Comparison of ENCODE assay signal across 8 cellular contexts in genomic region chr12:6604254-6605029, GRCh38. TPM values are rescaled to one million over a fixed set of nuclear protein-coding genes. Genes with fewer than 3 reads are reported as not detected.
DNase-seq lines count a peak whose midpoint lies in the region; ATAC-seq and TF ChIP-seq lines count a peak whose summit lies in the region.

No MANE protein-coding gene starts in this region.

- BruUV-seq in PC-9 (replicated peaks; lab: Mats Ljungman, UMichigan) = no TSS peak

- POLR2A ChIA-PET in PC-9 (lab: Charles Lee; ENCODE audit: unreplicated experiment) = no interaction called here

- CTCF ChIA-PET in PC-9 (lab: Charles Lee) = no interaction called here

- H3K9me2 ChIP-seq in PC-9 (ENCODE audit: insufficient read depth) = no peaks in the 10 kb centered on the region

- peaks cover 46% of the 10 kb centered on the region for H3K36me3 ChIP-seq in PC-9 (ENCODE audit: low read depth)
- H3K36me3 ChIP-seq in esophagus muscularis mucosa = peaks cover 29 to 36% (median 32%) of the 10 kb centered on the region in 4 donors
- H3K36me3 ChIP-seq in psoas muscle (ENCODE audit: insufficient read depth in 1 of 2, low read depth in 1 of 2) = peaks cover 10 to 47% of the 10 kb centered on the region in 2 donors

- H2AFZ ChIP-seq in PC-9 = no peak overlapping the region

- peak overlapping the region; percentile 88 for H3K4me3 ChIP-seq in PC-9
- peak overlapping the region; percentile 83 to 98 (median 95) for H3K4me3 ChIP-seq in esophagus muscularis mucosa
- H3K4me3 ChIP-seq in psoas muscle = peak overlapping the region; percentile 93

- 74% methylated on average over 6 of the region's 6 CpGs for WGBS in esophagus muscularis mucosa
- 52 to 73% (median 66%) methylated on average over 6 of the region's 6 CpGs for WGBS in psoas muscle, 3 donors

- peaks cover 32% of the 10 kb centered on the region for H3K4me1 ChIP-seq in PC-9 (replicated peaks; ENCODE audit: insufficient read depth)
- H3K4me1 ChIP-seq in esophagus muscularis mucosa = peaks cover 42 to 59% (median 55%) of the 10 kb centered on the region in 4 donors
- peaks cover 37% of the 10 kb centered on the region for H3K4me1 ChIP-seq in psoas muscle

- TF ChIP-seq POLR2A in esophagus muscularis mucosa (IDR thresholded peaks at IDR 0.05; ENCODE audit: low read depth) = no peak

- peak; percentile 23 for DNase-seq in G401 (ENCODE audit: low spot score)
- DNase-seq in PC-9 = no peak
- DNase-seq in esophagus muscularis mucosa (ENCODE audit: extremely low spot score) = no peak
- DNase-seq in psoas muscle = peak in 1 of 2 donors; percentile 53
- no peak for DNase-seq in epidermal melanocyte (ENCODE audit: insufficient read length, low spot score)
- DNase-seq in GM13976 (ENCODE audit: low spot score) = no peak

- intact Hi-C loops in PC-9 (cut with micrococcal nuclease; ENCODE audit: unreplicated experiment) (no loop called here), esophagus muscularis mucosa (cut with DNase I) (loop anchor here (5.0 kb wide), 1 partner anchor 37 kb away; the partner anchor contains the start of gene NOP2), psoas muscle (cut with DNase I) (loop anchor here in 1 of 2 donors (5.0 kb wide), 1 partner anchor 37 kb away; the partner anchor contains the start of gene NOP2)

- no peak for TF ChIP-seq EP300 in esophagus muscularis mucosa (IDR thresholded peaks at IDR 0.05)

- TF ChIP-seq CTCF in PC-9 (conservative IDR thresholded peaks at IDR 0.05) = no peak
- no peak for TF ChIP-seq CTCF in esophagus muscularis mucosa (IDR thresholded peaks at IDR 0.05)
- TF ChIP-seq CTCF in psoas muscle (IDR thresholded peaks at IDR 0.05) = no peak
- no peak for TF ChIP-seq CTCF in GM13976 (IDR thresholded peaks at IDR 0.05; ENCODE audit: borderline replicate concordance, control extremely low read depth, extremely low read depth, insufficient read depth, missing control alignments)

- peaks cover 54% of the 10 kb centered on the region for H4K20me1 ChIP-seq in PC-9 (ENCODE audit: insufficient read depth)

- H3K4me2 ChIP-seq in PC-9 = peak overlapping the region; percentile 94

- no peaks in the 10 kb centered on the region for H3K27me3 ChIP-seq in PC-9 (ENCODE audit: insufficient read depth, low read depth)
- no peaks in the 10 kb centered on the region for H3K27me3 ChIP-seq in esophagus muscularis mucosa
- no peaks in the 10 kb centered on the region for H3K27me3 ChIP-seq in psoas muscle (ENCODE audit: insufficient read depth in 3 of 3, low read length in 2 of 3)

- no peak overlapping the region for H3K27ac ChIP-seq in PC-9
- H3K27ac ChIP-seq in esophagus muscularis mucosa (replicated peaks in 1 of 4) = peak overlapping the region; percentile 95 to 99 (median 99)
- H3K27ac ChIP-seq in psoas muscle = peak overlapping the region; percentile 94

- H3K9me3 ChIP-seq in PC-9 (ENCODE audit: insufficient read depth, low read depth) = no peaks in the 10 kb centered on the region
- no peaks in the 10 kb centered on the region for H3K9me3 ChIP-seq in esophagus muscularis mucosa
- H3K9me3 ChIP-seq in psoas muscle = no peaks in the 10 kb centered on the region

- peaks cover 39% of the 10 kb centered on the region for H3F3A ChIP-seq in PC-9 (ENCODE audit: insufficient read depth, low read depth)

- in situ Hi-C loops in G401 (cut with HindIII; ENCODE audit: low sequenced_read_pairs) (no loop called here), GM13976 (cut with MboI; ENCODE audit: low sequenced_read_pairs, unreplicated experiment) (no loop called here)

- ATAC-seq in psoas muscle (no peak), HG03457 (IDR thresholded peaks at IDR 0.05; ENCODE audit: unreplicated experiment) (no peak)
- ATAC-seq in activated CD4-positive, CD25-positive, alpha-beta regulatory T cell treated with anti-CD3 and anti-CD28 coated beads, Interleukin-2, amount 50 U/mL, for 24 hours = no peak

- H3K79me2 ChIP-seq in PC-9 (ENCODE audit: low read depth) = peaks cover 57% of the 10 kb centered on the region

RNA-seq across cellular contexts. Expression of gene CHD4, which starts 2.7 kb away (rescaled TPM):
- total RNA-seq in G401 (2014; rRNA removed; shearing (Covaris generic)) = 374 and 375 TPM in 2 replicates
- total RNA-seq in PC-9 (2021) = 359 and 373 TPM in 2 replicates
- total RNA-seq in esophagus muscularis mucosa = 100 to 1,000 TPM; 189 to 226 (median 218) TPM
- total RNA-seq in psoas muscle = 100 to 1,000 TPM in 2 of 4 donors, 10 to 100 TPM in 2; 94.5 to 152 (median 112) TPM
- 10 to 100 TPM; 62.5 to 90.0 (median 78.5) TPM for polyA plus RNA-seq in psoas muscle

RNA-seq across cellular contexts. Expression of gene LPAR5, which starts 31.3 kb away (rescaled TPM):
- total RNA-seq in G401 (2014; rRNA removed; shearing (Covaris generic)) = 0.03 TPM in 1 of 2 replicates, not detected in the other
- total RNA-seq in PC-9 (2021) = 14.2 and 14.8 TPM in 2 replicates
- 1 to 10 TPM; 1.7 to 2.5 (median 1.8) TPM for total RNA-seq in esophagus muscularis mucosa
- under 1 TPM; 0.30 to 0.60 (median 0.39) TPM for total RNA-seq in psoas muscle
- polyA plus RNA-seq in psoas muscle = under 1 TPM; 0.04 to 0.20 (median 0.05) TPM

RNA-seq across cellular contexts. Expression of gene NOP2, which starts 36.4 kb away (rescaled TPM):
- 45.5 and 70.7 TPM in 2 replicates for total RNA-seq in G401 (2014; rRNA removed; shearing (Covaris generic))
- total RNA-seq in PC-9 (2021) (97.5 and 101 TPM in 2 replicates), esophagus muscularis mucosa (10 to 100 TPM; 17.9 to 32.3 (median 19.5) TPM), psoas muscle (10 to 100 TPM; 29.8 to 62.2 (median 52.9) TPM)
- polyA plus RNA-seq in psoas muscle = 10 to 100 TPM; 44.1 to 67.0 (median 66.4) TPM

RNA-seq across cellular contexts. Expression of gene ACRBP, which starts 42.8 kb away (rescaled TPM):
- total RNA-seq in G401 (2014; rRNA removed; shearing (Covaris generic)) = not detected in 2 replicates
- total RNA-seq in PC-9 (2021) (4.2 and 6.1 TPM in 2 replicates), esophagus muscularis mucosa (1 to 10 TPM in 3 of 4 donors, under 1 TPM in 1; 0.97 to 6.2 (median 2.6) TPM), psoas muscle (under 1 TPM; 0.44 to 0.99 (median 0.86) TPM)
- under 1 TPM in 2 of 3 donors, not detected in 1; 0.29 to 0.82 TPM for polyA plus RNA-seq in psoas muscle

RNA-seq across cellular contexts. Expression of gene IFFO1, which starts 48.6 kb away (rescaled TPM):
- 11.7 and 13.2 TPM in 2 replicates for total RNA-seq in G401 (2014; rRNA removed; shearing (Covaris generic))
- 0.65 and 0.70 TPM in 2 replicates for total RNA-seq in PC-9 (2021)
- total RNA-seq in esophagus muscularis mucosa = 10 to 100 TPM; 12.1 to 26.2 (median 20.8) TPM
- 10 to 100 TPM; 12.6 to 26.3 (median 18.0) TPM for total RNA-seq in psoas muscle
- polyA plus RNA-seq in psoas muscle = 1 to 10 TPM; 6.7 to 8.9 (median 8.3) TPM
